10 cellular contexts compared by ENCODE assay signal in the genomic region with DNA sequence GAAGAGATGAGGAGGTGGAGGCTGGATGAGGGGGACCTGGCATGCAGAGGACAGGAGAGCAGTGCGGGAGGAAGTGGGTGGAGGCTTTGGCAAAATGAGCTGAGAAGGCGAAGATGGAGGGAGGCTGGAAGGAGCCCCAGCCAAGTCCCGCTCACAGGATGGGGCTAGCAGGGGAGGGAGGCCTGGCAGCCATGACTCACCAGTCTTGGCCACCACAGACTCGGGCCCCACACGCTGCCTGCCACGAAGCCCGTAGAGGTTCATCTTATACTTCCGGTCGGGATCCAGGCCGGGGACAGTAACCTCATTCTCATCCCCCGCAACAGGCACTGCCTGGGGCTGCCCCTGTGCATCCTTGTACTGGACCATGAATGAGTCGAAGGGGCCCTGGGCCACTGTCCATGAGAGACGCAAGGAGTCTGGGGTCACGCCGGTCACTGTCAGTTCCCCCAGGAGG. TPM values are rescaled to one million over a fixed set of nuclear protein-coding genes. Genes with fewer than 3 reads are reported as not detected.
DNase-seq lines count a peak whose midpoint lies in the region; ATAC-seq, FAIRE-seq and TF ChIP-seq lines count a peak whose summit lies in the region.
"Had no signal": no experiment of that assay in that cellular context is flagged by ENCODE, and none has a peak within 500 bp of the region (broad histone marks: within the 10 kb centered on the region; RNA-seq: fewer than 3 reads in every experiment).

No MANE protein-coding gene starts in this region.

- peaks cover 46% of the 10 kb centered on the region for H3K27me3 Mint-ChIP-seq in activated T-cell treated with anti-CD3 and anti-CD28 coated beads, Interleukin-2, amount 50 U/mL, for 72 hours (ENCODE audit: low read depth)

- H3K36me3 Mint-ChIP-seq in activated T-cell treated with anti-CD3 and anti-CD28 coated beads, Interleukin-2, amount 50 U/mL, for 72 hours (ENCODE audit: insufficient read depth in 2 of 2), result no peaks in the 10 kb centered on the region

- no peak overlapping the region for H3K4me3 Mint-ChIP-seq in activated T-cell treated with anti-CD3 and anti-CD28 coated beads, Interleukin-2, amount 50 U/mL, for 72 hours

- H3K27ac Mint-ChIP-seq in activated T-cell treated with anti-CD3 and anti-CD28 coated beads, Interleukin-2, amount 50 U/mL, for 72 hours, result no peak overlapping the region

- no peak overlapping the region for H3K9ac ChIP-seq in colonic mucosa (ENCODE audit: low read depth in 2 of 2, low read length in 2 of 2)

- peaks cover 7% of the 10 kb centered on the region for H3K4me1 Mint-ChIP-seq in activated T-cell treated with anti-CD3 and anti-CD28 coated beads, Interleukin-2, amount 50 U/mL, for 72 hours (ENCODE audit: low read depth)

- peak; percentile 37; the same call in 2 of the 3 replicates for ATAC-seq in RWPE2 (ENCODE audit: low read depth)
- peak; percentile 72 for ATAC-seq in sciatic nerve
- ATAC-seq in activated T-cell treated with anti-CD3 and anti-CD28 coated beads, Interleukin-2, amount 50 U/mL, for 72 hours (replicated peaks in 1 of 2), result no peak
- ATAC-seq in HG02798 (IDR thresholded peaks at IDR 0.05; ENCODE audit: poor library complexity, unreplicated experiment), result no peak

- H3K9me3 Mint-ChIP-seq in activated T-cell treated with anti-CD3 and anti-CD28 coated beads, Interleukin-2, amount 50 U/mL, for 72 hours, result no peaks in the 10 kb centered on the region

- H3K27ac ChIP-seq in RWPE2 (ENCODE audit: poor library complexity, severe bottlenecking), result peak overlapping the region; percentile 68
- H3K27ac ChIP-seq in colonic mucosa, result no peak overlapping the region

- H3K4me3 ChIP-seq in RWPE2 (ENCODE audit: severe bottlenecking) (no peak overlapping the region), fibroblast of the aortic adventitia (ENCODE audit: low read depth, low read length) (no peak overlapping the region), colonic mucosa (no peak overlapping the region)

- DNase-seq in ELR (ENCODE audit: low read depth) (peak; percentile 95), RWPE2 (ENCODE audit: low spot score) (no peak), fibroblast of the aortic adventitia (ENCODE audit: low read depth) (peak; percentile 90), sciatic nerve (ENCODE audit: low spot score) (peak; percentile 84), colonic mucosa (no peak), D721Med (ENCODE audit: insufficient read length, low spot score) (no peak)
- DNase-seq in activated T-cell treated with anti-CD3 and anti-CD28 coated beads, Interleukin-2, amount 50 U/mL, for 72 hours, result no peak
- DNase-seq: mesendoderm had no signal

- no peak for TF ChIP-seq CTCF in RWPE2 (IDR thresholded peaks at IDR 0.05; ENCODE audit: poor library complexity, severe bottlenecking)
- no peak for TF ChIP-seq CTCF in fibroblast of the aortic adventitia (IDR thresholded peaks at IDR 0.05; ENCODE audit: insufficient read depth, low read length)
- TF ChIP-seq CTCF in colonic mucosa (IDR thresholded peaks at IDR 0.05), result no peak
- TF ChIP-seq CTCF in D721Med (IDR thresholded peaks at IDR 0.05; ENCODE audit: insufficient read depth, missing control alignments), result no peak

- intact Hi-C loops in sciatic nerve (cut with DNase I), result no loop called here
- intact Hi-C loops in colonic mucosa (cut with DNase I), result no loop called here

- H3K36me3 ChIP-seq in RWPE2 (ENCODE audit: low read depth), result no peaks in the 10 kb centered on the region
- H3K36me3 ChIP-seq in colonic mucosa, result no peaks in the 10 kb centered on the region

- H3K4me1 ChIP-seq in RWPE2 (ENCODE audit: insufficient read depth, poor library complexity, severe bottlenecking), result peaks cover 56% of the 10 kb centered on the region
- H3K4me1 ChIP-seq in colonic mucosa, result no peaks in the 10 kb centered on the region

- no peak for FAIRE-seq in D721Med (lab: Jason Lieb, UNC)

- H3K9me3 ChIP-seq in RWPE2 (ENCODE audit: severe bottlenecking) (no peaks in the 10 kb centered on the region), colonic mucosa (no peaks in the 10 kb centered on the region)

- no peaks in the 10 kb centered on the region for H3K27me3 ChIP-seq in RWPE2 (ENCODE audit: insufficient read depth, poor library complexity, severe bottlenecking)
- no peaks in the 10 kb centered on the region for H3K27me3 ChIP-seq in colonic mucosa

RNA-seq across cellular contexts. Expression of gene TNXB, which starts 27.9 kb away (rescaled TPM):
- total RNA-seq in fibroblast of the aortic adventitia (ENCODE audit: low replicate concordance) (54.0 and 315 TPM in 2 replicates), sciatic nerve (423 TPM), colonic mucosa (10 to 100 TPM in 1 of 2 donors, 1 to 10 TPM in 1; 7.3 to 20.1 TPM)
- 10 to 100 TPM; 10.9 to 15.0 TPM for total RNA-seq in activated T-cell treated with anti-CD3 and anti-CD28 coated beads, Interleukin-2, amount 50 U/mL, for 72 hours

RNA-seq across cellular contexts. Expression of gene CYP21A2, which starts 43.0 kb away (rescaled TPM):
- total RNA-seq in fibroblast of the aortic adventitia (ENCODE audit: low replicate concordance), result 0.09 and 1.3 TPM in 2 replicates
- total RNA-seq in sciatic nerve, result 6.1 TPM
- 1 to 10 TPM; 1.1 to 1.3 TPM for total RNA-seq in activated T-cell treated with anti-CD3 and anti-CD28 coated beads, Interleukin-2, amount 50 U/mL, for 72 hours
- total RNA-seq in colonic mucosa, result 1 to 10 TPM in 1 of 2 donors, not detected in 1; 3.3 TPM
- total RNA-seq: SK-MEL-5 had no signal

RNA-seq across cellular contexts. Expression of gene ATF6B, which starts 46.9 kb away (rescaled TPM):
- total RNA-seq in fibroblast of the aortic adventitia (ENCODE audit: low replicate concordance) (23.8 and 40.6 TPM in 2 replicates), sciatic nerve (88.4 TPM), colonic mucosa (100 to 1,000 TPM in 1 of 2 donors, 10 to 100 TPM in 1; 83.3 to 131 TPM)
- 100 to 1,000 TPM in 1 of 2 donors, 10 to 100 TPM in 1; 99.9 to 105 TPM for total RNA-seq in activated T-cell treated with anti-CD3 and anti-CD28 coated beads, Interleukin-2, amount 50 U/mL, for 72 hours

RNA-seq across cellular contexts. Expression of gene FKBPL, which starts 48.9 kb away (rescaled TPM):
- total RNA-seq in fibroblast of the aortic adventitia (ENCODE audit: low replicate concordance) (5.6 and 7.9 TPM in 2 replicates), sciatic nerve (2.8 TPM), colonic mucosa (1 to 10 TPM; 5.2 to 8.1 TPM)
- total RNA-seq in activated T-cell treated with anti-CD3 and anti-CD28 coated beads, Interleukin-2, amount 50 U/mL, for 72 hours, result 1 to 10 TPM; 6.9 to 9.1 TPM

Comparison
In these comparisons a context has a peak if more than half of its experiments do, and no peak if none do; other contexts are left out.
1. DNase-seq: peak in ELR (single experiment), fibroblast of the aortic adventitia (single experiment) and sciatic nerve (single experiment); none in RWPE2 (single experiment), activated T-cell treated with anti-CD3 and anti-CD28 coated beads, Interleukin-2, amount 50 U/mL, for 72 hours (0 of 2), colonic mucosa (single experiment) and D721Med (single experiment).
2. ATAC-seq: peak in RWPE2 (single experiment) and sciatic nerve (single experiment); none in activated T-cell treated with anti-CD3 and anti-CD28 coated beads, Interleukin-2, amount 50 U/mL, for 72 hours (0 of 2) and HG02798 (single experiment).